In genomic region chr2:230266654-230267053, GRCh38 we compare ENCODE assay signal across 2 cellular contexts.
TF ChIP-seq lines count a peak whose summit lies in the region.

No MANE protein-coding gene starts in this region.

TF ChIP-seq in IMR-90, 13 proteins besides CTCF, POLR2A, EP300 and RAD21:
- TF ChIP-seq CEBPB (IDR thresholded peaks at IDR 0.05; ENCODE audit: low read depth, low read length) (no peak), USF2 (IDR thresholded peaks at IDR 0.05; ENCODE audit: low read depth, low read length) (no peak), SMC3 (IDR thresholded peaks at IDR 0.05; ENCODE audit: low read depth, low read length) (no peak), MXI1 (IDR thresholded peaks at IDR 0.05; ENCODE audit: borderline replicate concordance, low read depth, low read length) (no peak), MAZ (IDR thresholded peaks at IDR 0.05; ENCODE audit: borderline replicate concordance, low read depth, low read length) (no peak), BHLHE40 (IDR thresholded peaks at IDR 0.05; ENCODE audit: low read depth, low read length) (no peak), NFE2L2 (IDR thresholded peaks at IDR 0.05; ENCODE audit: low read depth, low read length) (no peak), CHD1 (IDR thresholded peaks at IDR 0.05; ENCODE audit: low read depth, low read length) (no peak), MAFK (IDR thresholded peaks at IDR 0.05; ENCODE audit: low read depth, low read length) (no peak), ELK1 (IDR thresholded peaks at IDR 0.05; ENCODE audit: borderline replicate concordance, low read depth, low read length) (no peak), RFX5 (IDR thresholded peaks at IDR 0.05; ENCODE audit: low read depth, low read length) (no peak), RCOR1 (IDR thresholded peaks at IDR 0.05; ENCODE audit: insufficient replicate concordance, low read length) (no peak), FOS (IDR thresholded peaks at IDR 0.05; ENCODE audit: low read depth, low read length) (no peak)

TF ChIP-seq in GM23338, 12 proteins besides CTCF, POLR2A, EP300 and RAD21:
- TF ChIP-seq POLR2AphosphoS5 (IDR thresholded peaks at IDR 0.05; ENCODE audit: low read depth) (no peak), NANOG (IDR thresholded peaks at IDR 0.05; ENCODE audit: borderline replicate concordance) (no peak), EZH2 (IDR thresholded peaks at IDR 0.05; ENCODE audit: low read depth, unreplicated experiment) (no peak)
